In the genomic region with DNA sequence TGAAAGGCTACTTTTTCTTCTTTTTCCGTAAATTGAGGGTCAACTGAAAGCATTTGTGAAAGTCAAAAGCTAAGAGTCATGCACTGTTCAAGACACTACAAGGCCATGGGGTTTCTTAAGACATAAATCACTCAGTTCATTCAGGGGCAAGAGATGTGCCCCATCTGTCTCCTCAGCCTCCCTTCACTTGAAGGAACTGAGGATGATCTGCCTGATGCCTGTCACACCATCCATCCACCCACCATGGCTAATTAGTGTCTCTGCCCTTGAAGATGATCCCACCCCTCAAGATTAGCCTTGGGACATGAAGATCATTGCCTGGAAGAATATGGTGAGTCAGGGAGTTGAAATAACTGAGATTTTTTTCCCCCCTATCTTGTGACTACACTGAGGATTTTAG, we compare ENCODE assay signal across 29 cellular contexts.
"Had no signal": no experiment of that assay in that cellular context is flagged by ENCODE, and none has a peak within 500 bp of the region (broad histone marks: within the 10 kb centered on the region; RNA-seq: fewer than 3 reads in every experiment).

No MANE protein-coding gene starts in this region.

- H3K4me3 ChIP-seq: heart right ventricle, hepatocyte, left lung, lung, mucosa of descending colon, pancreas, prostate gland, tibial nerve, vagina had no signal

- ATAC-seq: heart right ventricle; left cardiac atrium; left lung; mucosa of descending colon; naive thymus-derived CD4-positive, alpha-beta T cell; natural killer cell treated with Interleukin-12 subunit alpha and Interleukin-12 subunit beta and Interleukin-15 and Interleukin-18, amount 100 ng/mL, for 72 hours; pancreas; right cardiac atrium; sciatic nerve; stimulated activated memory B cell treated with anti-CD40 and anti-IgM and Interleukin-4, amounts not matched to agents 10 μg/mL and 1 μg/mL and 100 μg/mL, for 72 hours; stimulated activated naive CD8-positive, alpha-beta T cell treated with anti-CD3 and anti-CD28 coated beads, Interleukin-15, amount 100 ng/mL, for 72 hours had no signal

- H3K27ac ChIP-seq: heart right ventricle, hepatocyte, left lung, pancreas, prostate gland, tibial nerve, vagina had no signal

- H3K9me3 ChIP-seq: heart right ventricle, left lung, mucosa of descending colon, pancreas, prostate gland, tibial nerve, vagina had no signal

- H3K27me3 ChIP-seq: hepatocyte, left lung, pancreas, tibial nerve, vagina had no signal

- H3K4me1 Mint-ChIP-seq: neural crest cell; stimulated activated memory B cell treated with anti-CD40 and anti-IgM and Interleukin-4, amounts not matched to agents 10 μg/mL and 1 μg/mL and 100 μg/mL, for 72 hours; stimulated activated naive CD8-positive, alpha-beta T cell treated with anti-CD3 and anti-CD28 coated beads, Interleukin-15, amount 100 ng/mL, for 72 hours had no signal

- H3K4me3 Mint-ChIP-seq: naive thymus-derived CD4-positive, alpha-beta T cell; natural killer cell treated with Interleukin-12 subunit alpha and Interleukin-12 subunit beta and Interleukin-15 and Interleukin-18, amount 100 ng/mL, for 72 hours; neural crest cell; stimulated activated memory B cell treated with anti-CD40 and anti-IgM and Interleukin-4, amounts not matched to agents 10 μg/mL and 1 μg/mL and 100 μg/mL, for 72 hours; stimulated activated naive CD8-positive, alpha-beta T cell treated with anti-CD3 and anti-CD28 coated beads, Interleukin-15, amount 100 ng/mL, for 72 hours; type B pancreatic cell had no signal

- H3K36me3 ChIP-seq: heart right ventricle, left lung, pancreas, prostate gland, tibial nerve, vagina had no signal

- H3K9me3 Mint-ChIP-seq: natural killer cell treated with Interleukin-12 subunit alpha and Interleukin-12 subunit beta and Interleukin-15 and Interleukin-18, amount 100 ng/mL, for 72 hours; stimulated activated memory B cell treated with anti-CD40 and anti-IgM and Interleukin-4, amounts not matched to agents 10 μg/mL and 1 μg/mL and 100 μg/mL, for 72 hours; stimulated activated naive CD8-positive, alpha-beta T cell treated with anti-CD3 and anti-CD28 coated beads, Interleukin-15, amount 100 ng/mL, for 72 hours; type B pancreatic cell had no signal

- H3K27ac Mint-ChIP-seq: naive thymus-derived CD4-positive, alpha-beta T cell; natural killer cell treated with Interleukin-12 subunit alpha and Interleukin-12 subunit beta and Interleukin-15 and Interleukin-18, amount 100 ng/mL, for 72 hours; stimulated activated memory B cell treated with anti-CD40 and anti-IgM and Interleukin-4, amounts not matched to agents 10 μg/mL and 1 μg/mL and 100 μg/mL, for 72 hours; type B pancreatic cell had no signal

- DNase-seq: heart right ventricle; kidney glomerular epithelial cell; left cardiac atrium; left lung; mesendoderm; midbrain; mucosa of descending colon; naive thymus-derived CD4-positive, alpha-beta T cell; pancreas; posterior cingulate gyrus; retina; right cardiac atrium; small intestine; stimulated activated CD4-positive, alpha-beta T cell treated with anti-CD3 and anti-CD28 coated beads, Interleukin-1b, Interleukin-23, amount 100 ng/mL, for 48 hours; stimulated activated CD4-positive, alpha-beta T cell treated with anti-CD3 and anti-CD28 coated beads, Interleukin-2, amount 100 ng/mL, for 48 hours; stimulated activated CD4-positive, alpha-beta T cell treated with anti-CD3 and anti-CD28 coated beads, Interleukin-4, amount 100 ng/mL, for 4 hours; stimulated activated CD8-positive, alpha-beta memory T cell treated with anti-CD3 and anti-CD28 coated beads, Interleukin-4, amount 100 ng/mL, for 48 hours; stimulated activated naive CD4-positive, alpha-beta T cell treated with Interleukin-2 at 50 U/mL for 16 hours; stimulated activated naive CD8-positive, alpha-beta T cell treated with anti-CD3 and anti-CD28 coated beads, Interleukin-15, amount 100 ng/mL, for 72 hours had no signal

- H3K36me3 Mint-ChIP-seq: naive thymus-derived CD4-positive, alpha-beta T cell; natural killer cell treated with Interleukin-12 subunit alpha and Interleukin-12 subunit beta and Interleukin-15 and Interleukin-18, amount 100 ng/mL, for 72 hours; stimulated activated memory B cell treated with anti-CD40 and anti-IgM and Interleukin-4, amounts not matched to agents 10 μg/mL and 1 μg/mL and 100 μg/mL, for 72 hours; type B pancreatic cell had no signal

- H3K27me3 Mint-ChIP-seq: type B pancreatic cell had no signal
